ENCODE assay signal across 13 cellular contexts in genomic region chr14:103073876-103074698, GRCh38. TPM values are rescaled to one million over a fixed set of nuclear protein-coding genes. Genes with fewer than 3 reads are reported as not detected.
DNase-seq lines count a peak whose midpoint lies in the region; ATAC-seq and TF ChIP-seq lines count a peak whose summit lies in the region.
"Had no signal": no experiment of that assay in that cellular context is flagged by ENCODE, and none has a peak within 500 bp of the region (broad histone marks: within the 10 kb centered on the region; RNA-seq: fewer than 3 reads in every experiment).

No MANE protein-coding gene starts in this region.

- H4K20me1 ChIP-seq in BLaER1: no peaks in the 10 kb centered on the region

- 62 to 73% methylated on average over 12 of the region's 21 CpGs for WGBS in esophagus squamous epithelium, 2 donors
- WGBS in psoas muscle, 3 donors: 64 to 67% (median 66%) methylated on average over 20 to 21 of the region's 21 CpGs

- H3K4me1 ChIP-seq in BLaER1 (peaks cover 29% of the 10 kb centered on the region), esophagus squamous epithelium (peaks cover 37 to 58% (median 46%) of the 10 kb centered on the region in 3 donors), mucosa of stomach (ENCODE audit: control insufficient read depth, insufficient read depth, low read length) (peaks cover 56% of the 10 kb centered on the region), psoas muscle (no peaks in the 10 kb centered on the region)

- TF ChIP-seq POLR2A in esophagus squamous epithelium (IDR thresholded peaks at IDR 0.05): no peak

- H3K27me3 ChIP-seq in BLaER1 (no peaks in the 10 kb centered on the region), H7 (ENCODE audit: control insufficient read depth, insufficient read depth, low read length) (peaks cover 6% of the 10 kb centered on the region), esophagus squamous epithelium (peaks cover 0 to 5% (median 0%) of the 10 kb centered on the region in 4 donors), mucosa of stomach (ENCODE audit: control insufficient read depth, insufficient read depth, low read length) (peaks cover 2% of the 10 kb centered on the region), psoas muscle (ENCODE audit: insufficient read depth in 3 of 3, low read length in 2 of 3) (no peaks in the 10 kb centered on the region)

- H3K4me2 ChIP-seq in BLaER1: peak overlapping the region; percentile 30; the same call in 1 of the 2 replicates

- no peak for ATAC-seq in psoas muscle
- ATAC-seq: activated CD8-positive, alpha-beta T cell treated with anti-CD3 and anti-CD28 coated beads, Interleukin-2, amount 10 ng/mL, durations not matched to agents 7 days and 5 days had no signal

- 0 out of 2 replicates have a peak overlapping the region, but pooled peaks have one; percentile 6 for H3K9ac ChIP-seq in BLaER1
- peak overlapping the region; percentile 40 for H3K9ac ChIP-seq in mucosa of stomach (ENCODE audit: low read length)

- no peak overlapping the region for H3K27ac ChIP-seq in BLaER1
- peak overlapping the region; percentile 74 to 87 (median 78) for H3K27ac ChIP-seq in esophagus squamous epithelium
- no peak overlapping the region for H3K27ac ChIP-seq in psoas muscle

- H3K4me3 ChIP-seq in BLaER1 (no peak overlapping the region), H7 (ENCODE audit: insufficient read depth, low read depth, low read length) (no peak overlapping the region), esophagus squamous epithelium (no peak overlapping the region), mucosa of stomach (ENCODE audit: low read length) (no peak overlapping the region), psoas muscle (no peak overlapping the region)

- intact Hi-C loops in esophagus squamous epithelium (cut with DNase I) (no loop called here), psoas muscle (cut with DNase I) (loop anchor here in 1 of 2 donors (2.0 to 10.0 kb wide), 2 partner anchors 219 to 379 kb away; no protein-coding TSS in a partner anchor)

- H3K36me3 ChIP-seq in BLaER1 (no peaks in the 10 kb centered on the region), H7 (replicated peaks; ENCODE audit: control insufficient read depth, insufficient read depth, low read length) (no peaks in the 10 kb centered on the region), esophagus squamous epithelium (no peaks in the 10 kb centered on the region), mucosa of stomach (ENCODE audit: control insufficient read depth, insufficient read depth, low read length) (no peaks in the 10 kb centered on the region), psoas muscle (ENCODE audit: insufficient read depth in 1 of 2, low read depth in 1 of 2) (no peaks in the 10 kb centered on the region)

- H3K9me3 ChIP-seq in BLaER1 (no peaks in the 10 kb centered on the region), esophagus squamous epithelium (no peaks in the 10 kb centered on the region), mucosa of stomach (ENCODE audit: control insufficient read depth, low read length) (no peaks in the 10 kb centered on the region), psoas muscle (no peaks in the 10 kb centered on the region)

- no peak for TF ChIP-seq CTCF in esophagus squamous epithelium (IDR thresholded peaks at IDR 0.05)
- TF ChIP-seq CTCF in psoas muscle (IDR thresholded peaks at IDR 0.05): no peak

- DNase-seq in H7 (peak; percentile 49), esophagus squamous epithelium (lab: John Stamatoyannopoulos, UW) (no peak), psoas muscle (no peak), hepatic stellate cell (ENCODE audit: low spot score) (no peak), DMS 273 (lab: John Stamatoyannopoulos, UW; ENCODE audit: unreplicated experiment) (no peak)
- DNase-seq in activated CD4-positive, alpha-beta T cell treated with anti-CD3 and anti-CD28 coated beads, Interleukin-2, amount 50 U/mL, for 4 hours: no peak
- DNase-seq: activated CD8-positive, alpha-beta T cell treated with anti-CD3 and anti-CD28 coated beads, Interleukin-2, amount 10 ng/mL, durations not matched to agents 7 days and 5 days; amniotic stem cell; effector CD8-positive, alpha-beta T cell; stimulated activated CD4-positive, alpha-beta T cell treated with anti-CD3 and anti-CD28 coated beads, Interleukin-4, amount 100 ng/mL, for 1 hour had no signal

RNA-seq across cellular contexts. Expression of gene LBHD2, which starts 9.9 kb away (rescaled TPM):
- not detected in 2 replicates for total RNA-seq in H7 (2014; rRNA removed; shearing (Covaris generic))
- total RNA-seq in esophagus squamous epithelium (1 to 10 TPM in 1 of 4 donors, not detected in 3; 1.1 TPM), psoas muscle (not detected)
- polyA plus RNA-seq in psoas muscle: not detected
- total RNA-seq: activated CD8-positive, alpha-beta T cell treated with anti-CD3 and anti-CD28 coated beads, Interleukin-2, amount 10 ng/mL, durations not matched to agents 7 days and 5 days; CD4-positive, CD25-positive, alpha-beta regulatory T cell had no signal
- polyA plus RNA-seq: CD4-positive, CD25-positive, alpha-beta regulatory T cell had no signal

RNA-seq across cellular contexts. Expression of gene CDC42BPB, which starts 16.7 kb away (rescaled TPM):
- 56.1 and 59.8 TPM in 2 replicates for total RNA-seq in H7 (2014; rRNA removed; shearing (Covaris generic))
- 10 to 100 TPM; 43.7 to 98.2 (median 81.2) TPM for total RNA-seq in esophagus squamous epithelium
- total RNA-seq in psoas muscle: 10 to 100 TPM; 34.2 to 57.4 (median 40.1) TPM
- polyA plus RNA-seq in psoas muscle: 10 to 100 TPM; 20.2 to 43.8 (median 39.6) TPM

RNA-seq across cellular contexts. Expression of gene EXOC3L4, which starts 20.4 kb away (rescaled TPM):
- 0.21 TPM in 1 of 2 replicates, not detected in the other for total RNA-seq in H7 (2014; rRNA removed; shearing (Covaris generic))
- total RNA-seq in esophagus squamous epithelium (under 1 TPM in 1 of 4 donors, not detected in 3; 1.00 TPM), psoas muscle (under 1 TPM in 2 of 4 donors, not detected in 2; 0.23 to 0.30 TPM)
- polyA plus RNA-seq in psoas muscle: under 1 TPM in 2 of 3 donors, not detected in 1; 0.12 to 0.33 TPM
- total RNA-seq: activated CD8-positive, alpha-beta T cell treated with anti-CD3 and anti-CD28 coated beads, Interleukin-2, amount 10 ng/mL, durations not matched to agents 7 days and 5 days; CD4-positive, CD25-positive, alpha-beta regulatory T cell had no signal
- polyA plus RNA-seq: CD4-positive, CD25-positive, alpha-beta regulatory T cell had no signal

RNA-seq across cellular contexts. Expression of gene TNFAIP2, which starts 49.2 kb away (rescaled TPM):
- 30.1 and 38.7 TPM in 2 replicates for total RNA-seq in H7 (2014; rRNA removed; shearing (Covaris generic))
- 100 to 1,000 TPM in 3 of 4 donors, 10 to 100 TPM in 1; 36.6 to 163 (median 130) TPM for total RNA-seq in esophagus squamous epithelium
- 100 to 1,000 TPM in 1 of 4 donors, 10 to 100 TPM in 3; 25.7 to 146 (median 39.1) TPM for total RNA-seq in psoas muscle
- polyA plus RNA-seq in psoas muscle: 10 to 100 TPM; 32.2 to 97.4 (median 52.3) TPM
- polyA plus RNA-seq: CD4-positive, CD25-positive, alpha-beta regulatory T cell had no signal

Comparison
In these comparisons a context has a peak if more than half of its experiments do, and no peak if none do; other contexts are left out.
1. H3K27ac ChIP-seq: peak in esophagus squamous epithelium (4 of 4); none in BLaER1 (single experiment) and psoas muscle (single experiment).